In the genomic region with DNA sequence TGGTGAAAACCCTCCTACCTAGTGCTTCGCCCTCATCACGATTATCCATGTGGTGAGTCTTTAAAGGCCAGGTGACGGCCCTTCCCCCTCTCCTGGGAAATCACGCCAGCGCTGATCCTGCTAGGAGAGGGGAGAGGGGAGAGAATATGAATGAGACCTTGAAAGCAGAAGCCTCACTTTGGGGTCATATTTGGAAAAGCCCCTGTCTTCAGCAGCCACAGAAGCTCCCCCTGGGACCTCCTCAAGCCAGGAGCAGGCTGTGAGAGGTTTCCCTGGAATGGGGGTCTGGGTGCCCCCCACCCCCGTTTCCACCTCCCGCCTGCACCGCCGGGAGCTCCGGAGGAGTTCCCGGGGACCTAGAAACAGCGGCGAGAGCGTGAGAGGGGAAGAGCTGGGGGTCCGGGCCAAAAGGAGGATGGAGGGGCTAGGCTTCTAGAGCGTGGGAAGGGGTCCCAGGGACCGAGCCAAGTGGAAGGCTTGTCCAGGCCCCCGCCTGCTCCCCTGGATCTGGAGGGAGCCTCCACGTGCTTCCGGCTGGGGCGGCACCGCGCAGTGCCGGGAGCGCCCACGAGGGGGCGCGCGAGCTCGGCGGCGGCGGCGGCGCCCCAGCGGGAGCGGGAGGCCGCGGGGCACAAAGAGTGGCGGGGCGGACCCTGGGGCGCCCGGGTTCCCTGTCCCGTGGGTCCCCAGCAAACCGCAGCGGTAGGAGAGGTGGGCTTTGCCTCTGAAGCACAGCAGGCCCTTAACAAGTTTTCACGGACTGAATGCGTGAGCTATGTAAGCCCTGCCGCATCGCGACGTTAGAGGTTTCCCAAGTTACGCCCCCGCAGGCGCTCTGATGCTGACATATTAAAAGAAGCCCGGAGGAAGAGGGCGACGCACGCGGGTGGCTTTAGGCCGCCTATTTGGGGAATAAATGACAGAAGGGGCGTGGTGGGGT, we compare ENCODE assay signal across 8 cellular contexts.
DNase-seq lines count a peak whose midpoint lies in the region; ATAC-seq and TF ChIP-seq lines count a peak whose summit lies in the region.

No MANE protein-coding gene starts in this region.

- peaks cover 0 to 11% (median 8%) of the 10 kb centered on the region in 11 experiments; a peak in 12 of 22 replicates for H3K9me3 ChIP-seq in BLaER1 treated with 17β-estradiol and CSF1 and Interleukin-3, amounts not matched to agents 10 nM and 100 nM (replicated peaks in 1 of 11)
- H3K9me3 ChIP-seq in OCI-LY7 (ENCODE audit: low read length) (0 out of 2 replicates have a peak, but pooled peaks cover 4% of the 10 kb centered on the region), neuron (ENCODE audit: low read length) (no peaks in the 10 kb centered on the region)

- H3K4me2 ChIP-seq in BLaER1 treated with 17β-estradiol and CSF1 and Interleukin-3, amounts not matched to agents 10 nM and 100 nM, result peak overlapping the region; percentile 83 to 100 (median 97)
- H3K4me2 ChIP-seq in OCI-LY7 (ENCODE audit: low read length), result peak overlapping the region; percentile 86

- intact Hi-C loops in OCI-LY7 (cut with micrococcal nuclease; ENCODE audit: unreplicated experiment), result loop anchor here (1.0 to 10.0 kb wide), 4 partner anchors 27 to 431 kb away; no protein-coding TSS in a partner anchor

- no TSS peak for BruUV-seq in OCI-LY7 (replicated peaks; lab: Mats Ljungman, UMichigan)

- H3K9me2 ChIP-seq in OCI-LY7 (ENCODE audit: insufficient read depth, low read length), result no peaks in the 10 kb centered on the region

- H4K20me1 ChIP-seq in BLaER1 treated with 17β-estradiol and CSF1 and Interleukin-3, amounts not matched to agents 10 nM and 100 nM, result no peaks in the 10 kb centered on the region
- H4K20me1 ChIP-seq in OCI-LY7 (ENCODE audit: insufficient read depth, low read length), result no peaks in the 10 kb centered on the region

- peak; percentile 85 for TF ChIP-seq CTCF in OCI-LY7 (conservative IDR thresholded peaks at IDR 0.05; ENCODE audit: low read length)

- H2AFZ ChIP-seq in OCI-LY7 (ENCODE audit: low read length) (peak overlapping the region; percentile 96), neuron (ENCODE audit: low read depth, low read length) (peak overlapping the region; percentile 100)

- no peaks in the 10 kb centered on the region for H3K36me3 ChIP-seq in BLaER1 treated with 17β-estradiol and CSF1 and Interleukin-3, amounts not matched to agents 10 nM and 100 nM
- no peaks in the 10 kb centered on the region for H3K36me3 ChIP-seq in OCI-LY7 (ENCODE audit: insufficient read depth, low read length)
- no peaks in the 10 kb centered on the region for H3K36me3 ChIP-seq in neuron (ENCODE audit: insufficient read depth, low read length)

- peaks cover 16 to 56% (median 38%) of the 10 kb centered on the region in 10 experiments for H3K4me1 ChIP-seq in BLaER1 treated with 17β-estradiol and CSF1 and Interleukin-3, amounts not matched to agents 10 nM and 100 nM
- H3K4me1 ChIP-seq in OCI-LY7 (ENCODE audit: insufficient read depth, low read length, poor library complexity, severe bottlenecking) (peaks cover 11% of the 10 kb centered on the region), neuron (ENCODE audit: insufficient read depth, low read length) (peaks cover 11% of the 10 kb centered on the region)

- POLR2A ChIA-PET in OCI-LY7 (lab: Charles Lee), result interaction anchor here (0.5 to 1.2 kb wide), 6 partner anchors 25 to 658 kb away, joined by 3 to 6 read pairs (median 3); no protein-coding TSS in a partner anchor

- DNase-seq in OCI-LY7 (ENCODE audit: low spot score) (peak; percentile 71), fibroblast of the conjunctiva (ENCODE audit: low read depth) (peak; percentile 14), substantia nigra (lab: John Stamatoyannopoulos, UW) (peak in 33 of 49 donors; percentile 17 to 75 (median 41))
- peak; percentile 32 to 50 for DNase-seq in activated T-helper 1 cell treated with anti-CD3 and anti-CD28 coated beads, Interleukin-2, amount 50 U/mL, for 16 hours (ENCODE audit: low read depth in 1 of 2, low spot score in 1 of 2)

- peak overlapping the region; percentile 72 to 84 (median 80) for H3K9ac ChIP-seq in BLaER1 treated with 17β-estradiol and CSF1 and Interleukin-3, amounts not matched to agents 10 nM and 100 nM

- peak overlapping the region; percentile 51 to 87 (median 79) for H3K27ac ChIP-seq in BLaER1 treated with 17β-estradiol and CSF1 and Interleukin-3, amounts not matched to agents 10 nM and 100 nM
- no peak overlapping the region for H3K27ac ChIP-seq in OCI-LY7 (ENCODE audit: low read depth, low read length, poor library complexity, severe bottlenecking)
- H3K27ac ChIP-seq in substantia nigra (ENCODE audit: low read depth, low read length, poor library complexity, severe bottlenecking), result no peak overlapping the region

- peaks cover 0 to 15% (median 11%) of the 10 kb centered on the region in 11 experiments; a peak in 13 of 22 replicates for H3K27me3 ChIP-seq in BLaER1 treated with 17β-estradiol and CSF1 and Interleukin-3, amounts not matched to agents 10 nM and 100 nM
- H3K27me3 ChIP-seq in neuron (ENCODE audit: insufficient read depth, low read length), result peaks cover 16% of the 10 kb centered on the region

- CTCF ChIA-PET in OCI-LY7 (lab: Charles Lee; ENCODE audit: unreplicated experiment), result interaction anchor here (0.6 to 2.7 kb wide), 7 partner anchors 9 to 1090 kb away, joined by 3 to 9 read pairs (median 3); partner anchors contain the start of gene AHCYL2

- no peaks in the 10 kb centered on the region for H3K79me2 ChIP-seq in OCI-LY7 (ENCODE audit: insufficient read depth, low read depth, low read length)

- ATAC-seq in GM19324 (IDR thresholded peaks at IDR 0.05; ENCODE audit: low FRiP score, unreplicated experiment), result peak; percentile 88
- peak; percentile 93 for ATAC-seq in HG03439 (IDR thresholded peaks at IDR 0.05; ENCODE audit: unreplicated experiment)

- H3K4me3 ChIP-seq in BLaER1 treated with 17β-estradiol and CSF1 and Interleukin-3, amounts not matched to agents 10 nM and 100 nM, result peak overlapping the region; percentile 51 to 71 (median 59)
- H3K4me3 ChIP-seq in OCI-LY7 (ENCODE audit: low read depth, low read length, poor library complexity, severe bottlenecking) (peak overlapping the region; percentile 68), neuron (ENCODE audit: low read length) (peak overlapping the region; percentile 80)

Comparison
In these comparisons a context has a peak if more than half of its experiments do, and no peak if none do; other contexts are left out.
1. H3K27ac ChIP-seq: peak in BLaER1 treated with 17β-estradiol and CSF1 and Interleukin-3, amounts not matched to agents 10 nM and 100 nM (11 of 11); none in OCI-LY7 (single experiment) and substantia nigra (single experiment).
2. DNase-seq: peak in every context shown above with its lines; median percentile 71 in OCI-LY7; 41 in activated T-helper 1 cell treated with anti-CD3 and anti-CD28 coated beads, Interleukin-2, amount 50 U/mL, for 16 hours; 41 in substantia nigra; 14 in fibroblast of the conjunctiva.
3. Peak in every context shown above with its lines, with median percentiles within 50 percentile points of each other: H3K4me3 ChIP-seq.